ENCODE assay signal across 23 cellular contexts in the genomic region with DNA sequence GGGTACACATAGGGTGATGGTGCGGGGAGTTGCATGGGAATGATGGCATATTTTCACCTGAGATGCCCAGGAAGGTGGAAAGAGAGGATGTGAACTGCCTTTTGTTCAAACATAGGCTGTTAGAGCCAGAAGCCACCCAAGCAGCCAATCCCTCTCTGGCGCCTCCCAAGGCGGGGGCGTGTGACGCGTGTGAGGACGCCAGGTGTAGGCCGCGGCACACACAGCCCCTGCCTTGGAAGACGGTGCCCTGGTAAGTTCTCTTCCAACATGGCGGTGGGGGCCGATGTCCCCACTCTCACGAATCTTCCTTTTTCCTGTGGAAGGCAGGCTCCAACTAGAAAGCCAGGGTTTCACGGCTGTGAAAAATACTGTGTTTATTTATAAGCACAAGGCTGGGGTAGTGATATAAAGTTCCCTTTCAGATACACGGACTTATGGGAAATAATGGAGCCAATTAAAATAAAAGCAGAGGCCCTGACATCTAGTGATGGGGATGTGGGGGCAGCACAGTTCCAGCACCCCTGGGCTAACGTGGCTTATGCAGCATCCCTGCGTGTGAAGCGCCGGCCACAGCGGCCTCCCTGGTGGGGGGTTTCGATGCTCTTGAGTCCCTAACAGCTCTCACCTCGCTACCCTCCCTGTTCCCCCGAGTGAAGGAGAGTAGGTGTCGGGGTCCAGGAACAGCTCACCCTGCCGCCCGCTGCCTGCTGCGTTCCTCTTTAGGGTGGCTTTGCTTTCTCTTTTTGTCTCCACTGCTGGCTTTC. TPM values are rescaled to one million over a fixed set of nuclear protein-coding genes. Genes with fewer than 3 reads are reported as not detected.
"Had no signal": no experiment of that assay in that cellular context is flagged by ENCODE, and none has a peak within 500 bp of the region (broad histone marks: within the 10 kb centered on the region; RNA-seq: fewer than 3 reads in every experiment).

No MANE protein-coding gene starts in this region.

- H3K9ac ChIP-seq: parathyroid adenoma had no signal

- H3K27me3 ChIP-seq: dorsolateral prefrontal cortex, foreskin keratinocyte, right lobe of liver had no signal

- H2AFZ ChIP-seq: parathyroid adenoma had no signal

- DNase-seq: dorsolateral prefrontal cortex; effector CD4-positive, alpha-beta T cell; foreskin keratinocyte; heart right ventricle; hippocampal formation; left ventricle myocardium superior; lower lobe of right lung; nephron progenitor cell; occipital lobe; right lobe of liver; small intestine; stimulated activated CD4-positive, alpha-beta T cell treated with anti-CD3 and anti-CD28 coated beads, Interleukin-15, amount 100 ng/mL, for 24 hours; stimulated activated CD4-positive, alpha-beta T cell treated with anti-CD3 and anti-CD28 coated beads, Interleukin-2, amount 100 ng/mL, for 48 hours; stimulated activated naive CD4-positive, alpha-beta T cell; stimulated activated naive CD8-positive, alpha-beta T cell treated with anti-CD3 and anti-CD28 coated beads, Interleukin-15, amount 100 ng/mL, for 72 hours; tibial artery had no signal

- H3K27ac Mint-ChIP-seq: naive thymus-derived CD8-positive, alpha-beta T cell; nephron progenitor cell; stimulated activated naive CD8-positive, alpha-beta T cell treated with anti-CD3 and anti-CD28 coated beads, Interleukin-15, amount 100 ng/mL, for 72 hours; type B pancreatic cell had no signal

- H3K4me1 Mint-ChIP-seq: nephron progenitor cell; stimulated activated naive CD8-positive, alpha-beta T cell treated with anti-CD3 and anti-CD28 coated beads, Interleukin-15, amount 100 ng/mL, for 72 hours had no signal

- H3K79me2 ChIP-seq: parathyroid adenoma had no signal

- H3K4me3 ChIP-seq: dorsolateral prefrontal cortex, esophagus muscularis mucosa, gastroesophageal sphincter, heart right ventricle, lower lobe of right lung, right lobe of liver, tibial artery had no signal

- H3K9me3 ChIP-seq: esophagus muscularis mucosa, gastroesophageal sphincter, lower lobe of right lung, right lobe of liver, tibial artery had no signal

- ATAC-seq: foreskin keratinocyte; gastroesophageal sphincter; heart right ventricle; left ventricle myocardium superior; lower lobe of right lung; naive thymus-derived CD8-positive, alpha-beta T cell; stimulated activated naive CD8-positive, alpha-beta T cell treated with anti-CD3 and anti-CD28 coated beads, Interleukin-15, amount 100 ng/mL, for 72 hours had no signal

- H3K4me3 Mint-ChIP-seq: naive thymus-derived CD8-positive, alpha-beta T cell; nephron progenitor cell; stimulated activated naive CD8-positive, alpha-beta T cell treated with anti-CD3 and anti-CD28 coated beads, Interleukin-15, amount 100 ng/mL, for 72 hours; type B pancreatic cell had no signal

- H3K27ac ChIP-seq: dorsolateral prefrontal cortex, esophagus muscularis mucosa, foreskin keratinocyte, gastroesophageal sphincter, heart right ventricle, lower lobe of right lung, parathyroid adenoma, right lobe of liver, tibial artery had no signal

- H3K36me3 ChIP-seq: esophagus muscularis mucosa, gastroesophageal sphincter, heart right ventricle, lower lobe of right lung, right lobe of liver, tibial artery had no signal

- H3K4me1 ChIP-seq: esophagus muscularis mucosa, foreskin keratinocyte, gastroesophageal sphincter, heart right ventricle, lower lobe of right lung, parathyroid adenoma, right lobe of liver, tibial artery had no signal

- H3K36me3 Mint-ChIP-seq: naive thymus-derived CD8-positive, alpha-beta T cell had no signal

RNA-seq across cellular contexts. Expression of a gene that starts 28.3 kb away (rescaled TPM):
- total RNA-seq: left ventricle myocardium superior, mesenteric fat pad, subcutaneous adipose tissue had no signal
